Comparison of ENCODE assay signal across 16 cellular contexts in the genomic region with DNA sequence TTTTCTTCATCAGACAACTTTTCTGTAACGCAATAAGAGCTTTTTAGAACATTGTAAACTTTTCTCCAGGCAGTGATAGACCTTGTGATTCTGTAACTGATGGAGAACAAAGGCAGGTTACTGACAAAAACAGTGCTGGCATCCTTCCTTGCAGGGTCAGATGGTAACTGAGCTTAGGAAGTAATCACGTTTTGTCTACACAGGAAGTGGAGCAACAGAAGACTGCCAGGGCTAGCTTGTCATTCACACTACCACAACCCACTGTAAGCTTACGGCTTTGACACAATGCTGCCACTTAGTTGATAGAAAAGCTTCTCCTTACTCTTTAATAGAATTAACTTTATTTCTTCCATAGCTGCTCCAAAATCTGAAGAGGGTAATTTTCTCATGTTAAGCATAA.
DNase-seq lines count a peak whose midpoint lies in the region; ATAC-seq and TF ChIP-seq lines count a peak whose summit lies in the region.
"Had no signal": no experiment of that assay in that cellular context is flagged by ENCODE, and none has a peak within 500 bp of the region (broad histone marks: within the 10 kb centered on the region; RNA-seq: fewer than 3 reads in every experiment).

No MANE protein-coding gene starts in this region.

- H3K27me3 ChIP-seq in brain microvascular endothelial cell (replicated peaks): no peaks in the 10 kb centered on the region

- in situ Hi-C loops in brain microvascular endothelial cell (cut with HindIII; ENCODE audit: low pct_ligation_motif_present, low sequenced_read_pairs): loop anchor here (25.0 kb wide), 1 partner anchor 254 kb away; no protein-coding TSS in a partner anchor

- no peak for ATAC-seq in GM19035 (IDR thresholded peaks at IDR 0.05; ENCODE audit: unreplicated experiment)

- no peak for TF ChIP-seq CTCF in GM12865 (IDR thresholded peaks at IDR 0.05; ENCODE audit: insufficient read depth, low read depth, low read length, missing control alignments)
- TF ChIP-seq CTCF in brain microvascular endothelial cell (IDR thresholded peaks at IDR 0.05; ENCODE audit: low read depth, low read length, missing control alignments): no peak

- DNase-seq in GM12865 (ENCODE audit: low read depth) (peak; percentile 19), NCI-H69 (lab: John Stamatoyannopoulos, UW) (peak; percentile 40), brain microvascular endothelial cell (peak; percentile 9), left kidney (ENCODE audit: low read depth, low spot score) (peak; percentile 18), hypothalamus (lab: John Stamatoyannopoulos, UW) (no peak)
- no peak for DNase-seq in effector CD4-positive, alpha-beta T cell
- DNase-seq: activated CD8-positive, alpha-beta memory T cell treated with anti-CD3 and anti-CD28 coated beads for 24 hours; erythroblast; GOT3; MM.1S; NCI-H2029; NCI-H510A treated with DMSO at 0.1 percent for 48 hours; stimulated activated CD4-positive, alpha-beta T cell treated with anti-CD3 and anti-CD28 coated beads, Interleukin-2, amount 100 ng/mL, for 48 hours; substantia nigra had no signal

- no peak overlapping the region for H3K27ac ChIP-seq in brain microvascular endothelial cell
- H3K27ac ChIP-seq: VCaP had no signal

- no peak overlapping the region for H3K4me3 ChIP-seq in GM12865 (ENCODE audit: low read depth, low read length)
- no peak overlapping the region for H3K4me3 ChIP-seq in brain microvascular endothelial cell (ENCODE audit: low read depth, low read length)

- no peaks in the 10 kb centered on the region for H3K36me3 ChIP-seq in brain microvascular endothelial cell (replicated peaks)

Comparison
In these comparisons a context has a peak if more than half of its experiments do, and no peak if none do; other contexts are left out.
1. DNase-seq: peak in GM12865 (single experiment), NCI-H69 (single experiment), brain microvascular endothelial cell (single experiment) and left kidney (single experiment); none in effector CD4-positive, alpha-beta T cell (single experiment) and hypothalamus (0 of 51).